26 cellular contexts compared by ENCODE assay signal in the genomic region with DNA sequence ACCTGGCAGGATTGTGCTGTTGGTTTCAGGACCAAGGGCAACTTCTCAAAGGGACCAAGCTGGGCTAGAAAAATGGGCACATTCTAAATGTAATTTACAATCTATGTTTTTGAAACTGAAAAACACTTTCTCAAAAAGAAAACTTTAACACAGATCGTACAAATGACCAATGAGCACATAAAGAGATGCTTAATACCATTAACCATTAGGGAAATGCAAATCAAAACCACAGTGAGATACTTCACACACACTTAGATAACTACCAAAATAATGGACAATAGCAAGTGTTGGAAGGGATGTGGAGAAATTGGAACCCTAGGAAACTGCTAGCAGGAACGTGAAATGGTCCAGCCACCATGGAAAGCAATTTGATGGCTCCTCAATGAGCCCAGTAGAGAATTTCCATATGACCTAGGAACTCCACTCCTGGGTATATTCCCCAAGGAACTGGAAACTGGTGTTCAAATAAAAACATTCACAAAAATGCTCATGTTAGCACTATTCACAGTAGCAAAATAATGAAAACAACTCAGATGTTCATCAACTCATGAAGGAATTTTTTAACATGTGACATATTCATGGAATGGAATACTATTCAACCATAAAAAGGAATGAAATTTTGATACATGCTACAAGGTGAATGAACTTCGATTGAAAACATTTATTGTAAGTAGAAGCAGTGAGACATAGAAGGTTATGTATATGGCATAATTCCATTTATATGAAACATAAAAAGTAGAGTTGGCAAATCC.
"Had no signal": no experiment of that assay in that cellular context is flagged by ENCODE, and none has a peak within 500 bp of the region (broad histone marks: within the 10 kb centered on the region; RNA-seq: fewer than 3 reads in every experiment).

No MANE protein-coding gene starts in this region.

- H3K36me3 Mint-ChIP-seq: activated naive CD4-positive, alpha-beta T cell treated with anti-CD3 and anti-CD28 coated beads, Interleukin-2, amount 50 U/mL, for 24 hours; activated naive CD8-positive, alpha-beta T cell treated with anti-CD3 and anti-CD28 coated beads, Interleukin-2, amount 10 ng/mL, durations not matched to agents 7 days and 5 days had no signal

- H3K27ac Mint-ChIP-seq: activated CD4-positive, alpha-beta T cell treated with anti-CD3 and anti-CD28 coated beads, Interleukin-2, amount 10 ng/mL, durations not matched to agents 7 days and 5 days; activated CD8-positive, alpha-beta T cell treated with anti-CD3 and anti-CD28 coated beads, Interleukin-2, amount 10 ng/mL, durations not matched to agents 7 days and 5 days; activated naive CD4-positive, alpha-beta T cell treated with anti-CD3 and anti-CD28 coated beads, Interleukin-2, amount 50 U/mL, for 24 hours; activated naive CD8-positive, alpha-beta T cell treated with anti-CD3 and anti-CD28 coated beads, Interleukin-2, amount 10 ng/mL, durations not matched to agents 7 days and 5 days; activated T-cell treated with anti-CD3 and anti-CD28 coated beads, Interleukin-2, amount 50 U/mL, for 24 hours; activated T-helper 2 cell treated with anti-CD3 and anti-CD28 coated beads, Interferon-gamma antibody, Interleukin-2, Interleukin-4, amounts not matched to agents 10 μg/mL and 5 μg/mL and 100 μg/mL, durations not matched to agents 14 hours and 24 hours and 36 hours had no signal

- ATAC-seq: activated CD8-positive, alpha-beta T cell treated with anti-CD3 and anti-CD28 coated beads, Interleukin-2, amount 10 ng/mL, durations not matched to agents 7 days and 5 days; PC-3 had no signal

- H3K27me3 ChIP-seq: ascending aorta, cardiac muscle cell had no signal

- DNase-seq: activated CD4-positive, alpha-beta T cell treated with anti-CD3 and anti-CD28 coated beads, Interleukin-2, amount 10 ng/mL, durations not matched to agents 7 days and 5 days; activated CD4-positive, alpha-beta T cell treated with anti-CD3 and anti-CD28 coated beads, Interleukin-2, amount 50 U/mL, for 48 hours; activated CD8-positive, alpha-beta T cell treated with anti-CD3 and anti-CD28 coated beads, Interleukin-2, amount 10 ng/mL, durations not matched to agents 7 days and 5 days; activated gamma-delta T cell; activated naive CD4-positive, alpha-beta T cell treated with Interleukin-2 at 50 U/mL for 16 hours; activated naive CD8-positive, alpha-beta T cell treated with anti-CD3 and anti-CD28 coated beads, Interleukin-2, amount 10 ng/mL, durations not matched to agents 7 days and 5 days; activated T-cell treated with anti-CD3 and anti-CD28 coated beads, Interleukin-2, amount 50 U/mL, for 24 hours; amygdala; NCI-H1105; NCI-H1417 treated with DMSO at 0.1 percent for 48 hours; NCI-H1930; NCI-H2081 treated with DMSO at 0.1 percent for 48 hours; NCI-H345; NCI-H524 treated with DMSO at 0.1 percent for 48 hours; NK-92 treated with Interleukin-12 subunit alpha and Interleukin-12 subunit beta, amount 100 ng/mL, for 24 hours; PC-3; Right ventricle myocardium superior; SW 1271; T-helper 1 cell; T-helper 2 cell; T1000 had no signal

- H3K4me3 Mint-ChIP-seq: activated CD4-positive, alpha-beta T cell treated with anti-CD3 and anti-CD28 coated beads, Interleukin-2, amount 10 ng/mL, durations not matched to agents 7 days and 5 days; activated CD8-positive, alpha-beta T cell treated with anti-CD3 and anti-CD28 coated beads, Interleukin-2, amount 10 ng/mL, durations not matched to agents 7 days and 5 days; activated naive CD4-positive, alpha-beta T cell treated with anti-CD3 and anti-CD28 coated beads, Interleukin-2, amount 50 U/mL, for 24 hours; activated naive CD8-positive, alpha-beta T cell treated with anti-CD3 and anti-CD28 coated beads, Interleukin-2, amount 10 ng/mL, durations not matched to agents 7 days and 5 days; activated T-cell treated with anti-CD3 and anti-CD28 coated beads, Interleukin-2, amount 50 U/mL, for 24 hours; central memory CD8-positive, alpha-beta T cell had no signal

- H3K36me3 ChIP-seq: ascending aorta, cardiac muscle cell had no signal

- H3K27ac ChIP-seq: ascending aorta, cardiac muscle cell had no signal

- H3K4me3 ChIP-seq: cardiac muscle cell had no signal

- H3K9me3 ChIP-seq: ascending aorta had no signal

- H3K9me3 Mint-ChIP-seq: activated CD4-positive, alpha-beta T cell treated with anti-CD3 and anti-CD28 coated beads, Interleukin-2, amount 10 ng/mL, durations not matched to agents 7 days and 5 days; activated naive CD4-positive, alpha-beta T cell treated with anti-CD3 and anti-CD28 coated beads, Interleukin-2, amount 50 U/mL, for 24 hours; activated naive CD8-positive, alpha-beta T cell treated with anti-CD3 and anti-CD28 coated beads, Interleukin-2, amount 10 ng/mL, durations not matched to agents 7 days and 5 days; activated T-cell treated with anti-CD3 and anti-CD28 coated beads, Interleukin-2, amount 50 U/mL, for 24 hours; activated T-helper 2 cell treated with anti-CD3 and anti-CD28 coated beads, Interferon-gamma antibody, Interleukin-2, Interleukin-4, amounts not matched to agents 10 μg/mL and 5 μg/mL and 100 μg/mL, durations not matched to agents 14 hours and 24 hours and 36 hours; central memory CD8-positive, alpha-beta T cell had no signal
